ENCODE assay signal across 8 cellular contexts in the genomic region with DNA sequence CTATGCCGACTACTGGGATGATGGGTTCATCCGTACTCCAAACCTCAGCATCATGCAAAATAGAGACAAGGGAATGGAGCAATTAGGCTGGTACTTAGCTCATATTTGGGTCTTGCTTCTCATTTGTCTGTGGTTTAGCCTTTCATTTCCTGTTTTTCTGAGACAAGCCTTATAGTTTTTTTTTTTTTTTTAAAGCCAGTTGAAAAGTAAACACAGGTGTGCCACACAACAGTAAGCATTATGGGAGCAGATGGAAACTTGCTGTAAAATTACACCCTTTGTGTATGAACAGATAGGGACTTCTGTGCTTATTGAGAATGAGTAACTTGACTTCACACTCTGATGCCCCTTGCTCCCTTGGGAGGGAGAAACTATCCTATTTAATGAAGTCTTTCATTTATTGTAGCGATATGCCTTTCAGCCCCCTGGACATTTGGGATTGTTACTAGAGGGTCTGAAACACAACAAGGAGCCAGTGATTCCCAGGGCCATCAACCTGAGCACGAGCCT. TPM values are rescaled to one million over a fixed set of nuclear protein-coding genes. Genes with fewer than 3 reads are reported as not detected.
DNase-seq lines count a peak whose midpoint lies in the region; ATAC-seq, FAIRE-seq and TF ChIP-seq lines count a peak whose summit lies in the region.

No MANE protein-coding gene starts in this region.

- H3K4me3 ChIP-seq in A549 = no peak overlapping the region

- peak overlapping the region; percentile 73 for H3K4me2 ChIP-seq in A549

- DNase-seq in A549 (ENCODE audit: low read depth in 1 of 2, low spot score in 1 of 2) (no peak), NCI-H748 (lab: John Stamatoyannopoulos, UW; ENCODE audit: unreplicated experiment) (peak; percentile 95), ACHN (no peak), AG08396 (ENCODE audit: low spot score) (no peak), activated gamma-delta T cell treated with Interleukin-2 at 50 U/mL for 16 hours (no peak)
- DNase-seq in stimulated activated naive CD8-positive, alpha-beta T cell treated with anti-CD3 and anti-CD28 coated beads, Interleukin-15, amount 100 ng/mL, for 72 hours = no peak

- H3K27ac Mint-ChIP-seq in stimulated activated naive CD8-positive, alpha-beta T cell treated with anti-CD3 and anti-CD28 coated beads, Interleukin-15, amount 100 ng/mL, for 72 hours = no peak overlapping the region

- in situ Hi-C loops in ACHN (cut with HindIII; ENCODE audit: low pct_ligation_motif_present, low pct_unique_long_range_greater_than_20kb, low sequenced_read_pairs) = no loop called here

- ATAC-seq in A549 (no peak), GM19438 (IDR thresholded peaks at IDR 0.05; ENCODE audit: low read depth, unreplicated experiment) (peak; percentile 84), HG03354 (IDR thresholded peaks at IDR 0.05; ENCODE audit: poor library complexity, severe bottlenecking, unreplicated experiment) (peak; percentile 77)
- no peak for ATAC-seq in stimulated activated naive CD8-positive, alpha-beta T cell treated with anti-CD3 and anti-CD28 coated beads, Interleukin-15, amount 100 ng/mL, for 72 hours

- FAIRE-seq in A549 (lab: Jason Lieb, UNC) = no peak

- peak overlapping the region; percentile 87 to 93 for H3K27ac ChIP-seq in A549

- H3K4me1 ChIP-seq in A549 = peaks cover 80% of the 10 kb centered on the region

- WGBS in A549 (ENCODE audit: missing lambda C conversion rate) = 89% methylated on average over 4 of the region's 4 CpGs

- TF ChIP-seq RAD21 in A549 (conservative IDR thresholded peaks at IDR 0.05 in 1 of 2, IDR thresholded peaks at IDR 0.05 in 1 of 2) = no peak

- TF ChIP-seq CTCF in A549 (IDR thresholded peaks at IDR 0.05) = no peak

- H3K27me3 Mint-ChIP-seq in stimulated activated naive CD8-positive, alpha-beta T cell treated with anti-CD3 and anti-CD28 coated beads, Interleukin-15, amount 100 ng/mL, for 72 hours = peaks cover 13% of the 10 kb centered on the region

- no peak overlapping the region for H3K4me3 Mint-ChIP-seq in stimulated activated naive CD8-positive, alpha-beta T cell treated with anti-CD3 and anti-CD28 coated beads, Interleukin-15, amount 100 ng/mL, for 72 hours

- H3K9me3 Mint-ChIP-seq in stimulated activated naive CD8-positive, alpha-beta T cell treated with anti-CD3 and anti-CD28 coated beads, Interleukin-15, amount 100 ng/mL, for 72 hours = no peaks in the 10 kb centered on the region

- POLR2A ChIA-PET in A549 (lab: Yijun Ruan, JAX) = no interaction called here

- H3K9me3 ChIP-seq in A549 = no peaks in the 10 kb centered on the region

- no peaks in the 10 kb centered on the region for H3K4me1 Mint-ChIP-seq in stimulated activated naive CD8-positive, alpha-beta T cell treated with anti-CD3 and anti-CD28 coated beads, Interleukin-15, amount 100 ng/mL, for 72 hours

- no peak for TF ChIP-seq EP300 in A549 (IDR thresholded peaks at IDR 0.05)

- TF ChIP-seq POLR2A in A549 (IDR thresholded peaks at IDR 0.05; ENCODE audit: low read length) = no peak

- CTCF ChIA-PET in A549 (lab: Yijun Ruan, JAX) = interaction anchor here (1.0 kb wide), 1 partner anchor 7 kb away, joined by 3 read pairs; no protein-coding TSS in a partner anchor

TF ChIP-seq in A549, 52 proteins besides CTCF, POLR2A, EP300 and RAD21:
- TF ChIP-seq MYC (IDR thresholded peaks at IDR 0.05; ENCODE audit: borderline replicate concordance, low read length) (no peak), FOSB (CRISPR knock-in tag; IDR thresholded peaks at IDR 0.05) (no peak), ZNF302 (CRISPR knock-in tag; IDR thresholded peaks at IDR 0.05) (no peak), EHMT2 (IDR thresholded peaks at IDR 0.05; ENCODE audit: low read depth) (no peak), RNF2 (IDR thresholded peaks at IDR 0.05; ENCODE audit: borderline replicate concordance, low read depth) (no peak), PHF8 (IDR thresholded peaks at IDR 0.05; ENCODE audit: borderline replicate concordance, low read depth) (no peak), KDM1A (IDR thresholded peaks at IDR 0.05; ENCODE audit: low read depth) (no peak), MAFK (IDR thresholded peaks at IDR 0.05; ENCODE audit: partially characterized antibody) (no peak), KDM5A (IDR thresholded peaks at IDR 0.05) (no peak), BHLHE40 (IDR thresholded peaks at IDR 0.05; ENCODE audit: low read depth, low read length) (no peak), NPAS2 (CRISPR knock-in tag; IDR thresholded peaks at IDR 0.05; ENCODE audit: borderline replicate concordance) (no peak), RFX5 (IDR thresholded peaks at IDR 0.05) (no peak), ZFP36 (IDR thresholded peaks at IDR 0.05; ENCODE audit: borderline replicate concordance, partially characterized antibody) (no peak), HEYL (CRISPR knock-in tag; IDR thresholded peaks at IDR 0.05) (no peak), CHD2 (IDR thresholded peaks at IDR 0.05; ENCODE audit: low read length, partially characterized antibody) (no peak), SMC3 (IDR thresholded peaks at IDR 0.05) (no peak)
- TF ChIP-seq, protein P1, sequence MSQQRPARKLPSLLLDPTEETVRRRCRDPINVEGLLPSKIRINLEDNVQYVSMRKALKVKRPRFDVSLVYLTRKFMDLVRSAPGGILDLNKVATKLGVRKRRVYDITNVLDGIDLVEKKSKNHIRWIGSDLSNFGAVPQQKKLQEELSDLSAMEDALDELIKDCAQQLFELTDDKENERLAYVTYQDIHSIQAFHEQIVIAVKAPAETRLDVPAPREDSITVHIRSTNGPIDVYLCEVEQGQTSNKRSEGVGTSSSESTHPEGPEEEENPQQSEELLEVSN (IDR thresholded peaks at IDR 0.05; ENCODE audit: borderline replicate concordance, low read depth) = no peak
- TF ChIP-seq, protein P2, sequence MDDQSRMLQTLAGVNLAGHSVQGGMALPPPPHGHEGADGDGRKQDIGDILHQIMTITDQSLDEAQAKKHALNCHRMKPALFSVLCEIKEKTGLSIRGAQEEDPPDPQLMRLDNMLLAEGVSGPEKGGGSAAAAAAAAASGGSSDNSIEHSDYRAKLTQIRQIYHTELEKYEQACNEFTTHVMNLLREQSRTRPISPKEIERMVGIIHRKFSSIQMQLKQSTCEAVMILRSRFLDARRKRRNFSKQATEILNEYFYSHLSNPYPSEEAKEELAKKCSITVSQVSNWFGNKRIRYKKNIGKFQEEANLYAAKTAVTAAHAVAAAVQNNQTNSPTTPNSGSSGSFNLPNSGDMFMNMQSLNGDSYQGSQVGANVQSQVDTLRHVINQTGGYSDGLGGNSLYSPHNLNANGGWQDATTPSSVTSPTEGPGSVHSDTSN (IDR thresholded peaks at IDR 0.05) = no peak
- TF ChIP-seq, protein P3, sequence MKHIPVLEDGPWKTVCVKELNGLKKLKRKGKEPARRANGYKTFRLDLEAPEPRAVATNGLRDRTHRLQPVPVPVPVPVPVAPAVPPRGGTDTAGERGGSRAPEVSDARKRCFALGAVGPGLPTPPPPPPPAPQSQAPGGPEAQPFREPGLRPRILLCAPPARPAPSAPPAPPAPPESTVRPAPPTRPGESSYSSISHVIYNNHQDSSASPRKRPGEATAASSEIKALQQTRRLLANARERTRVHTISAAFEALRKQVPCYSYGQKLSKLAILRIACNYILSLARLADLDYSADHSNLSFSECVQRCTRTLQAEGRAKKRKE (CRISPR knock-in tag; IDR thresholded peaks at IDR 0.05; ENCODE audit: low read depth) = no peak
- TF ChIP-seq, protein P4, sequence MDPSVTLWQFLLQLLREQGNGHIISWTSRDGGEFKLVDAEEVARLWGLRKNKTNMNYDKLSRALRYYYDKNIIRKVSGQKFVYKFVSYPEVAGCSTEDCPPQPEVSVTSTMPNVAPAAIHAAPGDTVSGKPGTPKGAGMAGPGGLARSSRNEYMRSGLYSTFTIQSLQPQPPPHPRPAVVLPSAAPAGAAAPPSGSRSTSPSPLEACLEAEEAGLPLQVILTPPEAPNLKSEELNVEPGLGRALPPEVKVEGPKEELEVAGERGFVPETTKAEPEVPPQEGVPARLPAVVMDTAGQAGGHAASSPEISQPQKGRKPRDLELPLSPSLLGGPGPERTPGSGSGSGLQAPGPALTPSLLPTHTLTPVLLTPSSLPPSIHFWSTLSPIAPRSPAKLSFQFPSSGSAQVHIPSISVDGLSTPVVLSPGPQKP (IDR thresholded peaks at IDR 0.05; ENCODE audit: low read depth, low read length) = no peak

RNA-seq across cellular contexts. Expression of a gene that starts 13.7 kb away (rescaled TPM):
- polyA plus RNA-seq in A549 (2011; rRNA removed) (4.4 and 5.9 TPM in 2 replicates), A549 (2017; fragmentation: RNase III; extraction: RNeasy Plus Mini Kit Qiagen cat#74134 plus additional on column Dnase treatment) (1.6 to 1.8 TPM (median 1.8 TPM) in 3 replicates)
- polyA plus RNA-seq in A549 (2012; cell fraction: cytosol; rRNA removed) = 0.33 and 0.43 TPM in 2 replicates
- 0.28 and 0.32 TPM in 2 replicates for polyA plus RNA-seq in A549 (2012; cell fraction: nucleus; rRNA removed)
- 3.3 and 4.0 TPM in 2 replicates for polyA minus RNA-seq in A549 (2011; rRNA and poly(A)+ RNA removed)

Comparison
In these comparisons a context has a peak if more than half of its experiments do, and no peak if none do; other contexts are left out.
1. ATAC-seq: peak in GM19438 (single experiment) and HG03354 (single experiment); none in A549 (0 of 2) and stimulated activated naive CD8-positive, alpha-beta T cell treated with anti-CD3 and anti-CD28 coated beads, Interleukin-15, amount 100 ng/mL, for 72 hours (single experiment).